11 cellular contexts compared by ENCODE assay signal in genomic region chr12:31406345-31406744, GRCh38.
DNase-seq lines count a peak whose midpoint lies in the region; ATAC-seq and TF ChIP-seq lines count a peak whose summit lies in the region.
"Had no signal": no experiment of that assay in that cellular context is flagged by ENCODE, and none has a peak within 500 bp of the region (broad histone marks: within the 10 kb centered on the region; RNA-seq: fewer than 3 reads in every experiment).

No MANE protein-coding gene starts in this region.

- H3K27ac ChIP-seq in SK-N-SH (ENCODE audit: low read depth in 2 of 2, low read length in 1 of 2) (no peak overlapping the region), IMR-90 (ENCODE audit: insufficient read depth, low read length) (no peak overlapping the region), stomach (no peak overlapping the region)
- no peak overlapping the region for H3K27ac ChIP-seq in CD8-positive, alpha-beta T cell (ENCODE audit: low read depth, low read length)

- H3K9me2 ChIP-seq in SK-N-SH: no peaks in the 10 kb centered on the region

- intact Hi-C loops in IMR-90 (cut with micrococcal nuclease) (no loop called here), stomach (cut with DNase I; ENCODE audit: low total_unique reads) (loop anchor here (5.0 kb wide), 1 partner anchor 231 kb away; no protein-coding TSS in a partner anchor)
- intact Hi-C loops in activated naive CD4-positive, alpha-beta T cell treated with anti-CD3 and anti-CD28 coated beads for 36 hours (cut with micrococcal nuclease): no loop called here
- intact Hi-C loops in CD8-positive, alpha-beta T cell (cut with DNase I, micrococcal nuclease): no loop called here

- H2AFZ ChIP-seq in SK-N-SH (ENCODE audit: low read depth) (no peak overlapping the region), IMR-90 (replicated peaks; ENCODE audit: low read length, poor library complexity) (no peak overlapping the region)

- H3K27me3 ChIP-seq in SK-N-SH (ENCODE audit: insufficient read depth) (no peaks in the 10 kb centered on the region), IMR-90 (ENCODE audit: control insufficient read depth, insufficient read depth, low read length) (no peaks in the 10 kb centered on the region), stomach (no peaks in the 10 kb centered on the region)
- H3K27me3 ChIP-seq in CD8-positive, alpha-beta T cell (ENCODE audit: insufficient read depth, low read length): no peaks in the 10 kb centered on the region

- H3K9me3 ChIP-seq in SK-N-SH (no peaks in the 10 kb centered on the region), IMR-90 (ENCODE audit: control insufficient read depth, insufficient read depth, low read length) (no peaks in the 10 kb centered on the region), stomach (no peaks in the 10 kb centered on the region)
- no peaks in the 10 kb centered on the region for H3K9me3 ChIP-seq in CD8-positive, alpha-beta T cell (ENCODE audit: low read length)

- no peaks in the 10 kb centered on the region for H3K4me1 ChIP-seq in SK-N-SH (ENCODE audit: control insufficient read depth in 1 of 2, insufficient read depth in 2 of 2, low read depth in 1 of 2, low read length in 1 of 2)
- H3K4me1 ChIP-seq in IMR-90 (ENCODE audit: control insufficient read depth, insufficient read depth, low read length): no peaks in the 10 kb centered on the region
- H3K4me1 ChIP-seq in CD8-positive, alpha-beta T cell (ENCODE audit: insufficient read depth, low read length): no peaks in the 10 kb centered on the region
- peaks cover 0 to 7% (median 0%) of the 10 kb centered on the region in 4 donors for H3K4me1 ChIP-seq in stomach

- H3K27ac Mint-ChIP-seq in activated naive CD4-positive, alpha-beta T cell treated with anti-CD3 and anti-CD28 coated beads for 36 hours: no peak overlapping the region
- no peak overlapping the region for H3K27ac Mint-ChIP-seq in CD8-positive, alpha-beta T cell
- H3K27ac Mint-ChIP-seq in activated naive CD8-positive, alpha-beta T cell treated with anti-CD3 and anti-CD28 coated beads for 36 hours: no peak overlapping the region
- H3K27ac Mint-ChIP-seq: type B pancreatic cell had no signal

- no peak overlapping the region for H3K14ac ChIP-seq in IMR-90 (replicated peaks; ENCODE audit: low read depth, low read length)

- in situ Hi-C loops in IMR-90 (cut with MboI; ENCODE audit: low sequenced_read_pairs): no loop called here

- H3K4ac ChIP-seq in IMR-90 (ENCODE audit: low read depth, low read length): no peak overlapping the region

- no peak overlapping the region for H3K4me2 ChIP-seq in SK-N-SH
- H3K4me2 ChIP-seq in IMR-90 (ENCODE audit: low read depth, low read length): no peak overlapping the region

- no peaks in the 10 kb centered on the region for H3K79me2 ChIP-seq in SK-N-SH (ENCODE audit: insufficient read depth)

- H4K5ac ChIP-seq in IMR-90 (ENCODE audit: low read depth, low read length): no peak overlapping the region

- no peak for TF ChIP-seq RAD21 in SK-N-SH (IDR thresholded peaks at IDR 0.05; ENCODE audit: low read length)
- no peak for TF ChIP-seq RAD21 in IMR-90 (IDR thresholded peaks at IDR 0.05; ENCODE audit: low read length)

- TF ChIP-seq CTCF in SK-N-SH (IDR thresholded peaks at IDR 0.05) (no peak), IMR-90 (conservative IDR thresholded peaks at IDR 0.05; ENCODE audit: low read depth, low read length) (no peak), stomach (IDR thresholded peaks at IDR 0.05) (no peak)
- TF ChIP-seq CTCF in CD8-positive, alpha-beta T cell (IDR thresholded peaks at IDR 0.05): no peak

- no peak overlapping the region for H3K23ac ChIP-seq in IMR-90 (ENCODE audit: low read depth, low read length)

- no peak overlapping the region for H2BK120ac ChIP-seq in IMR-90 (ENCODE audit: low read depth, low read length)

- DNase-seq in SK-N-SH: no peak
- DNase-seq in IMR-90: peak; percentile 11
- DNase-seq in activated naive CD4-positive, alpha-beta T cell treated with anti-CD3 and anti-CD28 coated beads for 36 hours: no peak
- no peak for DNase-seq in CD8-positive, alpha-beta T cell
- no peak for DNase-seq in stomach
- DNase-seq in activated naive CD8-positive, alpha-beta T cell treated with anti-CD3 and anti-CD28 coated beads for 36 hours: no peak
- DNase-seq: activated naive CD4-positive, alpha-beta T cell treated with Interleukin-2 at 50 U/mL for 16 hours; naive thymus-derived CD8-positive, alpha-beta T cell had no signal

- CTCF ChIA-PET in SK-N-SH (lab: Yijun Ruan, JAX) (no interaction called here), IMR-90 (lab: Yijun Ruan, JAX) (no interaction called here)
- CTCF ChIA-PET in activated naive CD4-positive, alpha-beta T cell treated with anti-CD3 and anti-CD28 coated beads for 36 hours (lab: Charles Lee): interaction anchor here (0.5 to 1.0 kb wide), 4 partner anchors 10 to 889 kb away, joined by 3 to 4 read pairs (median 4); no protein-coding TSS in a partner anchor
- CTCF ChIA-PET in CD8-positive, alpha-beta T cell (lab: Charles Lee): no interaction called here

- H3K27me3 Mint-ChIP-seq in activated naive CD4-positive, alpha-beta T cell treated with anti-CD3 and anti-CD28 coated beads for 36 hours (ENCODE audit: low read depth): no peaks in the 10 kb centered on the region
- no peaks in the 10 kb centered on the region for H3K27me3 Mint-ChIP-seq in CD8-positive, alpha-beta T cell (ENCODE audit: low read depth)
- H3K27me3 Mint-ChIP-seq in activated naive CD8-positive, alpha-beta T cell treated with anti-CD3 and anti-CD28 coated beads for 36 hours: peaks cover 7% of the 10 kb centered on the region
- H3K27me3 Mint-ChIP-seq: type B pancreatic cell had no signal

- TF ChIP-seq POLR2A in IMR-90 (IDR thresholded peaks at IDR 0.05; ENCODE audit: low read depth, low read length) (no peak), stomach (IDR thresholded peaks at IDR 0.05) (no peak)

- no peaks in the 10 kb centered on the region; the same call in 1 of the 2 replicates for H3K9me1 ChIP-seq in IMR-90 (ENCODE audit: insufficient read depth, low read length)

- no peak overlapping the region for H3K18ac ChIP-seq in IMR-90 (ENCODE audit: low read depth, low read length)

- H4K20me1 ChIP-seq in SK-N-SH (ENCODE audit: insufficient read depth) (no peaks in the 10 kb centered on the region), IMR-90 (ENCODE audit: insufficient read depth, low read length) (no peaks in the 10 kb centered on the region)

- H3K4me3 ChIP-seq in SK-N-SH (ENCODE audit: low read depth in 2 of 2, low read length in 1 of 2) (no peak overlapping the region), IMR-90 (ENCODE audit: insufficient read depth, low read depth, low read length) (no peak overlapping the region), stomach (no peak overlapping the region)
- no peak overlapping the region for H3K4me3 ChIP-seq in CD8-positive, alpha-beta T cell (ENCODE audit: low read depth, low read length)

- no peaks in the 10 kb centered on the region for H3K36me3 Mint-ChIP-seq in activated naive CD4-positive, alpha-beta T cell treated with anti-CD3 and anti-CD28 coated beads for 36 hours (ENCODE audit: low read depth)
- no peaks in the 10 kb centered on the region for H3K36me3 Mint-ChIP-seq in CD8-positive, alpha-beta T cell
- H3K36me3 Mint-ChIP-seq in activated naive CD8-positive, alpha-beta T cell treated with anti-CD3 and anti-CD28 coated beads for 36 hours: no peaks in the 10 kb centered on the region
- H3K36me3 Mint-ChIP-seq: naive thymus-derived CD8-positive, alpha-beta T cell had no signal

- no peak overlapping the region for H2BK5ac ChIP-seq in IMR-90 (ENCODE audit: low read depth, low read length, poor library complexity, severe bottlenecking)

- H3K56ac ChIP-seq in IMR-90 (ENCODE audit: extremely low read depth, insufficient read depth, low read length): no peak overlapping the region

- no peak overlapping the region for H2AK5ac ChIP-seq in IMR-90 (ENCODE audit: low read depth, low read length)

- no peak overlapping the region for H2BK15ac ChIP-seq in IMR-90 (ENCODE audit: low read depth, low read length)

- H3K4me3 Mint-ChIP-seq in activated naive CD4-positive, alpha-beta T cell treated with anti-CD3 and anti-CD28 coated beads for 36 hours: no peak overlapping the region
- H3K4me3 Mint-ChIP-seq in CD8-positive, alpha-beta T cell: no peak overlapping the region
- no peak overlapping the region for H3K4me3 Mint-ChIP-seq in activated naive CD8-positive, alpha-beta T cell treated with anti-CD3 and anti-CD28 coated beads for 36 hours
- H3K4me3 Mint-ChIP-seq: type B pancreatic cell had no signal

- POLR2A ChIA-PET in SK-N-SH (lab: Yijun Ruan, JAX) (no interaction called here), IMR-90 (lab: Charles Lee; ENCODE audit: unreplicated experiment) (no interaction called here)
- POLR2A ChIA-PET in CD8-positive, alpha-beta T cell (lab: Charles Lee): no interaction called here

- TF ChIP-seq EP300 in SK-N-SH (IDR thresholded peaks at IDR 0.05; ENCODE audit: borderline replicate concordance in 1 of 2, low read depth in 1 of 2, low read length in 1 of 2): no peak
- no peak for TF ChIP-seq EP300 in stomach (IDR thresholded peaks at IDR 0.05)

- H4K91ac ChIP-seq in IMR-90 (ENCODE audit: insufficient read depth, low read depth, low read length): no peak overlapping the region

- H3F3A ChIP-seq in SK-N-SH (replicated peaks; ENCODE audit: insufficient read depth): no peaks in the 10 kb centered on the region

- dilution Hi-C loops in IMR-90 (cut with HindIII; ENCODE audit: low sequenced_read_pairs, unreplicated experiment): no loop called here

- no peaks in the 10 kb centered on the region for H3K9me3 Mint-ChIP-seq in activated naive CD4-positive, alpha-beta T cell treated with anti-CD3 and anti-CD28 coated beads for 36 hours
- H3K9me3 Mint-ChIP-seq in CD8-positive, alpha-beta T cell: no peaks in the 10 kb centered on the region
- no peaks in the 10 kb centered on the region for H3K9me3 Mint-ChIP-seq in activated naive CD8-positive, alpha-beta T cell treated with anti-CD3 and anti-CD28 coated beads for 36 hours
- H3K9me3 Mint-ChIP-seq: naive thymus-derived CD8-positive, alpha-beta T cell; type B pancreatic cell had no signal

- no TSS peak for BruUV-seq in IMR-90 (replicated peaks; lab: Mats Ljungman, UMichigan)

- no peak for ATAC-seq in SK-N-SH treated with all-trans-retinoic acid at 6 μM for 48 hours
- ATAC-seq in HG02763 (IDR thresholded peaks at IDR 0.05; ENCODE audit: unreplicated experiment): peak; percentile 60
- ATAC-seq in IMR-90 (ENCODE audit: low read depth): no peak
- ATAC-seq in CD8-positive, alpha-beta T cell: no peak
- ATAC-seq: naive thymus-derived CD8-positive, alpha-beta T cell had no signal

- H3K79me1 ChIP-seq in IMR-90 (ENCODE audit: low read depth in 1 of 2, low read length in 2 of 2): no peaks in the 10 kb centered on the region

- no peak overlapping the region for H2AK9ac ChIP-seq in IMR-90 (replicated peaks; ENCODE audit: low read depth, low read length, poor library complexity)

- no peak overlapping the region for H2BK20ac ChIP-seq in IMR-90 (ENCODE audit: low read depth, low read length)

- H3K36me3 ChIP-seq in SK-N-SH (replicated peaks in 1 of 2; ENCODE audit: control insufficient read depth in 1 of 2, insufficient read depth in 2 of 2, low read length in 1 of 2): peaks cover 6 to 7% of the 10 kb centered on the region in 2 experiments
- H3K36me3 ChIP-seq in IMR-90 (ENCODE audit: control insufficient read depth, insufficient read depth, low read length): no peaks in the 10 kb centered on the region
- no peaks in the 10 kb centered on the region for H3K36me3 ChIP-seq in CD8-positive, alpha-beta T cell (ENCODE audit: insufficient read depth, low read length)
- peaks cover 0 to 21% (median 11%) of the 10 kb centered on the region in 4 donors for H3K36me3 ChIP-seq in stomach

- no peaks in the 10 kb centered on the region for H3K4me1 Mint-ChIP-seq in activated naive CD4-positive, alpha-beta T cell treated with anti-CD3 and anti-CD28 coated beads for 36 hours (ENCODE audit: low read depth)
- H3K4me1 Mint-ChIP-seq in CD8-positive, alpha-beta T cell (ENCODE audit: low read depth): peaks cover 2% of the 10 kb centered on the region
- H3K4me1 Mint-ChIP-seq in activated naive CD8-positive, alpha-beta T cell treated with anti-CD3 and anti-CD28 coated beads for 36 hours: peaks cover 6% of the 10 kb centered on the region

- H3K9ac ChIP-seq in SK-N-SH (no peak overlapping the region), IMR-90 (ENCODE audit: low read depth, low read length) (no peak overlapping the region)

- WGBS in SK-N-SH (ENCODE audit: low lambda C conversion rate): 85% methylated on average over 1 of the region's 1 CpG
- WGBS in IMR-90 (ENCODE audit: extremely low coverage in 2 of 2, insufficient read length in 1 of 2), 2 experiments: 100% methylated on average over 1 of the region's 1 CpG; no CpG with 5 or more reads in 1 of the 2 experiments
- 52 to 71% (median 59%) methylated on average over 1 of the region's 1 CpG for whole genome bisulfite sequencing in stomach, 5 donors

- no peak overlapping the region for H4K8ac ChIP-seq in IMR-90 (ENCODE audit: low read depth in 2 of 2, low read length in 2 of 2)
